ENCODE assay signal across 1 cellular context in the genomic region with DNA sequence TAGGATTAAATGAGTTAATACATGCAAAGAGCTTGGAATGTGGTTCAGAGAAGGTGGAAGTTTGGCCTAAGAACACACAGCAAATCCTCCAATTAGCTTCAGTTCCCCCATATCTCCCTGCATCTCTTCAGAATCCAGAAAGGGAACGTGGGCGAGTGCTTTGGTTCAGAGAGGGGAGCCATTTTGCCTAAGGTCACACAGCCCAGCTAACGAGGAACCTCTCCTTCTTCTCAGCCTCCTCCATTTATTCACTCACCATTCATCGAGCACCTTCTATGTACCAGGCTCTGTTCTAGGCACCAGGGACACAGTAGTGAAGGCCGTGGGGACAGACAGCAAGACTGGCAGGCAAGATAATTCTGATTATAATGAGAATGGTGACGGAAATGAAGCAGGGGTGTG.
TF ChIP-seq lines count a peak whose summit lies in the region.

No MANE protein-coding gene starts in this region.

TF ChIP-seq in HepG2, 621 proteins besides CTCF, POLR2A, EP300 and RAD21 (continued from another document):
- TF ChIP-seq, protein P1, sequence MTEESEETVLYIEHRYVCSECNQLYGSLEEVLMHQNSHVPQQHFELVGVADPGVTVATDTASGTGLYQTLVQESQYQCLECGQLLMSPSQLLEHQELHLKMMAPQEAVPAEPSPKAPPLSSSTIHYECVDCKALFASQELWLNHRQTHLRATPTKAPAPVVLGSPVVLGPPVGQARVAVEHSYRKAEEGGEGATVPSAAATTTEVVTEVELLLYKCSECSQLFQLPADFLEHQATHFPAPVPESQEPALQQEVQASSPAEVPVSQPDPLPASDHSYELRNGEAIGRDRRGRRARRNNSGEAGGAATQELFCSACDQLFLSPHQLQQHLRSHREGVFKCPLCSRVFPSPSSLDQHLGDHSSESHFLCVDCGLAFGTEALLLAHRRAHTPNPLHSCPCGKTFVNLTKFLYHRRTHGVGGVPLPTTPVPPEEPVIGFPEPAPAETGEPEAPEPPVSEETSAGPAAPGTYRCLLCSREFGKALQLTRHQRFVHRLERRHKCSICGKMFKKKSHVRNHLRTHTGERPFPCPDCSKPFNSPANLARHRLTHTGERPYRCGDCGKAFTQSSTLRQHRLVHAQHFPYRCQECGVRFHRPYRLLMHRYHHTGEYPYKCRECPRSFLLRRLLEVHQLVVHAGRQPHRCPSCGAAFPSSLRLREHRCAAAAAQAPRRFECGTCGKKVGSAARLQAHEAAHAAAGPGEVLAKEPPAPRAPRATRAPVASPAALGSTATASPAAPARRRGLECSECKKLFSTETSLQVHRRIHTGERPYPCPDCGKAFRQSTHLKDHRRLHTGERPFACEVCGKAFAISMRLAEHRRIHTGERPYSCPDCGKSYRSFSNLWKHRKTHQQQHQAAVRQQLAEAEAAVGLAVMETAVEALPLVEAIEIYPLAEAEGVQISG (CRISPR knock-in tag; IDR thresholded peaks at IDR 0.05), result no peak
- TF ChIP-seq, protein P2, sequence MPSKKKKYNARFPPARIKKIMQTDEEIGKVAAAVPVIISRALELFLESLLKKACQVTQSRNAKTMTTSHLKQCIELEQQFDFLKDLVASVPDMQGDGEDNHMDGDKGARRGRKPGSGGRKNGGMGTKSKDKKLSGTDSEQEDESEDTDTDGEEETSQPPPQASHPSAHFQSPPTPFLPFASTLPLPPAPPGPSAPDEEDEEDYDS (CRISPR knock-in tag; IDR thresholded peaks at IDR 0.05), result no peak
- TF ChIP-seq NCOA2 (CRISPR knock-in tag; IDR thresholded peaks at IDR 0.05), result no peak
- TF ChIP-seq, protein P3, sequence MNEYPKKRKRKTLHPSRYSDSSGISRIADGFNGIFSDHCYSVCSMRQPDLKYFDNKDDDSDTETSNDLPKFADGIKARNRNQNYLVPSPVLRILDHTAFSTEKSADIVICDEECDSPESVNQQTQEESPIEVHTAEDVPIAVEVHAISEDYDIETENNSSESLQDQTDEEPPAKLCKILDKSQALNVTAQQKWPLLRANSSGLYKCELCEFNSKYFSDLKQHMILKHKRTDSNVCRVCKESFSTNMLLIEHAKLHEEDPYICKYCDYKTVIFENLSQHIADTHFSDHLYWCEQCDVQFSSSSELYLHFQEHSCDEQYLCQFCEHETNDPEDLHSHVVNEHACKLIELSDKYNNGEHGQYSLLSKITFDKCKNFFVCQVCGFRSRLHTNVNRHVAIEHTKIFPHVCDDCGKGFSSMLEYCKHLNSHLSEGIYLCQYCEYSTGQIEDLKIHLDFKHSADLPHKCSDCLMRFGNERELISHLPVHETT (CRISPR knock-in tag; conservative IDR thresholded peaks at IDR 0.05), result no peak
- TF ChIP-seq, protein P4, sequence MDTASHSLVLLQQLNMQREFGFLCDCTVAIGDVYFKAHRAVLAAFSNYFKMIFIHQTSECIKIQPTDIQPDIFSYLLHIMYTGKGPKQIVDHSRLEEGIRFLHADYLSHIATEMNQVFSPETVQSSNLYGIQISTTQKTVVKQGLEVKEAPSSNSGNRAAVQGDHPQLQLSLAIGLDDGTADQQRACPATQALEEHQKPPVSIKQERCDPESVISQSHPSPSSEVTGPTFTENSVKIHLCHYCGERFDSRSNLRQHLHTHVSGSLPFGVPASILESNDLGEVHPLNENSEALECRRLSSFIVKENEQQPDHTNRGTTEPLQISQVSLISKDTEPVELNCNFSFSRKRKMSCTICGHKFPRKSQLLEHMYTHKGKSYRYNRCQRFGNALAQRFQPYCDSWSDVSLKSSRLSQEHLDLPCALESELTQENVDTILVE (CRISPR knock-in tag; IDR thresholded peaks at IDR 0.05), result no peak
- no peak for TF ChIP-seq ZNF264 (CRISPR knock-in tag; IDR thresholded peaks at IDR 0.05)
- TF ChIP-seq KAT8 (CRISPR knock-in tag; IDR thresholded peaks at IDR 0.05), result no peak; the same call in 1 of the 2 replicates
- no peak for TF ChIP-seq ZNF816 (CRISPR knock-in tag; IDR thresholded peaks at IDR 0.05; ENCODE audit: borderline replicate concordance)
- TF ChIP-seq SMARCC2 (IDR thresholded peaks at IDR 0.05), result no peak
- no peak for TF ChIP-seq PAF1 (CRISPR knock-in tag; IDR thresholded peaks at IDR 0.05)
- TF ChIP-seq RFX1 (IDR thresholded peaks at IDR 0.05), result no peak
- TF ChIP-seq FOXO1 (CRISPR knock-in tag; IDR thresholded peaks at IDR 0.05), result 0 out of 2 replicates have a peak, but pooled peaks have one; percentile 38
- TF ChIP-seq, protein P5, sequence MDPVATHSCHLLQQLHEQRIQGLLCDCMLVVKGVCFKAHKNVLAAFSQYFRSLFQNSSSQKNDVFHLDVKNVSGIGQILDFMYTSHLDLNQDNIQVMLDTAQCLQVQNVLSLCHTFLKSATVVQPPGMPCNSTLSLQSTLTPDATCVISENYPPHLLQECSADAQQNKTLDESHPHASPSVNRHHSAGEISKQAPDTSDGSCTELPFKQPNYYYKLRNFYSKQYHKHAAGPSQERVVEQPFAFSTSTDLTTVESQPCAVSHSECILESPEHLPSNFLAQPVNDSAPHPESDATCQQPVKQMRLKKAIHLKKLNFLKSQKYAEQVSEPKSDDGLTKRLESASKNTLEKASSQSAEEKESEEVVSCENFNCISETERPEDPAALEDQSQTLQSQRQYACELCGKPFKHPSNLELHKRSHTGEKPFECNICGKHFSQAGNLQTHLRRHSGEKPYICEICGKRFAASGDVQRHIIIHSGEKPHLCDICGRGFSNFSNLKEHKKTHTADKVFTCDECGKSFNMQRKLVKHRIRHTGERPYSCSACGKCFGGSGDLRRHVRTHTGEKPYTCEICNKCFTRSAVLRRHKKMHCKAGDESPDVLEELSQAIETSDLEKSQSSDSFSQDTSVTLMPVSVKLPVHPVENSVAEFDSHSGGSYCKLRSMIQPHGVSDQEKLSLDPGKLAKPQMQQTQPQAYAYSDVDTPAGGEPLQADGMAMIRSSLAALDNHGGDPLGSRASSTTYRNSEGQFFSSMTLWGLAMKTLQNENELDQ (CRISPR knock-in tag; IDR thresholded peaks at IDR 0.05; ENCODE audit: borderline replicate concordance), result 0 out of 2 replicates have a peak, but pooled peaks have one; percentile 4
- no peak for TF ChIP-seq ZNF792 (CRISPR knock-in tag; IDR thresholded peaks at IDR 0.05)
- TF ChIP-seq, protein P6, sequence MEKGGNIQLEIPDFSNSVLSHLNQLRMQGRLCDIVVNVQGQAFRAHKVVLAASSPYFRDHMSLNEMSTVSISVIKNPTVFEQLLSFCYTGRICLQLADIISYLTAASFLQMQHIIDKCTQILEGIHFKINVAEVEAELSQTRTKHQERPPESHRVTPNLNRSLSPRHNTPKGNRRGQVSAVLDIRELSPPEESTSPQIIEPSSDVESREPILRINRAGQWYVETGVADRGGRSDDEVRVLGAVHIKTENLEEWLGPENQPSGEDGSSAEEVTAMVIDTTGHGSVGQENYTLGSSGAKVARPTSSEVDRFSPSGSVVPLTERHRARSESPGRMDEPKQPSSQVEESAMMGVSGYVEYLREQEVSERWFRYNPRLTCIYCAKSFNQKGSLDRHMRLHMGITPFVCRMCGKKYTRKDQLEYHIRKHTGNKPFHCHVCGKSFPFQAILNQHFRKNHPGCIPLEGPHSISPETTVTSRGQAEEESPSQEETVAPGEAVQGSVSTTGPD (CRISPR knock-in tag; IDR thresholded peaks at IDR 0.05), result no peak
- TF ChIP-seq PHF20 (CRISPR knock-in tag; IDR thresholded peaks at IDR 0.05), result no peak
TF ChIP-seq in HepG2: peak in this region for 29.
